In genomic region chr14:60968671-60969070, GRCh38 we compare ENCODE assay signal across 12 cellular contexts. TPM values are rescaled to one million over a fixed set of nuclear protein-coding genes. Genes with fewer than 3 reads are reported as not detected.
DNase-seq lines count a peak whose midpoint lies in the region; ATAC-seq and TF ChIP-seq lines count a peak whose summit lies in the region.
"Had no signal": no experiment of that assay in that cellular context is flagged by ENCODE, and none has a peak within 500 bp of the region (broad histone marks: within the 10 kb centered on the region; RNA-seq: fewer than 3 reads in every experiment).

No MANE protein-coding gene starts in this region.

- TF ChIP-seq CTCF in BE2C (IDR thresholded peaks at IDR 0.05; ENCODE audit: low read depth, low read length) (no peak), upper lobe of left lung (IDR thresholded peaks at IDR 0.05) (no peak)

- no peak overlapping the region for H4K91ac ChIP-seq in mesenchymal stem cell (ENCODE audit: low read length)

- H3K4me1 ChIP-seq in Karpas-422 (ENCODE audit: low read length), result peaks cover 62% of the 10 kb centered on the region
- peaks cover 1% of the 10 kb centered on the region for H3K4me1 ChIP-seq in mesenchymal stem cell (ENCODE audit: control insufficient read depth, insufficient read depth, low read depth, low read length)
- H3K4me1 ChIP-seq in BE2C, result no peaks in the 10 kb centered on the region
- no peaks in the 10 kb centered on the region for H3K4me1 ChIP-seq in upper lobe of left lung
- H3K4me1 ChIP-seq: HAP-1 had no signal

- H3K79me1 ChIP-seq in mesenchymal stem cell (replicated peaks; ENCODE audit: low read length, poor library complexity, severe bottlenecking), result peaks cover 8% of the 10 kb centered on the region

- no peak overlapping the region for H2BK15ac ChIP-seq in mesenchymal stem cell (ENCODE audit: low read depth, poor library complexity, severe bottlenecking)

- peak overlapping the region; percentile 81 for H2AK5ac ChIP-seq in mesenchymal stem cell (ENCODE audit: low read length, severe bottlenecking)

- H3K18ac ChIP-seq in mesenchymal stem cell (ENCODE audit: low read depth in 1 of 2, low read length in 2 of 2), result no peak overlapping the region

- H3K27me3 ChIP-seq in Karpas-422 (ENCODE audit: low read length), result no peaks in the 10 kb centered on the region
- no peaks in the 10 kb centered on the region for H3K27me3 ChIP-seq in mesenchymal stem cell (ENCODE audit: control insufficient read depth in 1 of 2, insufficient read depth in 1 of 2, low read length in 2 of 2)
- H3K27me3 ChIP-seq in BE2C, result no peaks in the 10 kb centered on the region
- no peaks in the 10 kb centered on the region for H3K27me3 ChIP-seq in upper lobe of left lung
- H3K27me3 ChIP-seq: BLaER1 treated with 17β-estradiol and CSF1 and Interleukin-3, amounts not matched to agents 10 nM and 100 nM had no signal

- no peaks in the 10 kb centered on the region for H3K9me2 ChIP-seq in Karpas-422 (replicated peaks; ENCODE audit: insufficient read depth, low read length)

- H3K79me2 ChIP-seq in Karpas-422 (ENCODE audit: low read length), result peaks cover 39% of the 10 kb centered on the region

- H3K9ac ChIP-seq in Karpas-422 (ENCODE audit: low read length), result no peak overlapping the region
- no peak overlapping the region for H3K9ac ChIP-seq in mesenchymal stem cell (ENCODE audit: low read length)
- H3K9ac ChIP-seq: BLaER1 treated with 17β-estradiol and CSF1 and Interleukin-3, amounts not matched to agents 10 nM and 100 nM had no signal

- no peak overlapping the region for H2BK12ac ChIP-seq in mesenchymal stem cell (ENCODE audit: low read length in 2 of 2)

- no peaks in the 10 kb centered on the region for H4K20me1 ChIP-seq in Karpas-422 (ENCODE audit: insufficient read depth, low read depth, low read length)
- H4K20me1 ChIP-seq: BLaER1 treated with 17β-estradiol and CSF1 and Interleukin-3, amounts not matched to agents 10 nM and 100 nM had no signal

- no peak for TF ChIP-seq POLR2A in upper lobe of left lung (IDR thresholded peaks at IDR 0.05)

- peak overlapping the region; percentile 25 for H2BK5ac ChIP-seq in mesenchymal stem cell (ENCODE audit: low read depth, low read length, poor library complexity, severe bottlenecking)

- no peak for TF ChIP-seq EP300 in upper lobe of left lung (IDR thresholded peaks at IDR 0.05)

- H2AFZ ChIP-seq in Karpas-422 (ENCODE audit: low read length) (no peak overlapping the region), mesenchymal stem cell (ENCODE audit: low read depth, low read length) (no peak overlapping the region)

- no peak overlapping the region for H2BK120ac ChIP-seq in mesenchymal stem cell (ENCODE audit: low read depth, low read length)

- H3K4me3 ChIP-seq in Karpas-422 (ENCODE audit: low read length), result no peak overlapping the region
- H3K4me3 ChIP-seq in mesenchymal stem cell (ENCODE audit: insufficient read depth in 1 of 2, low read depth in 1 of 2, low read length in 2 of 2), result no peak overlapping the region
- no peak overlapping the region for H3K4me3 ChIP-seq in BE2C (ENCODE audit: low read depth, low read length)
- no peak overlapping the region for H3K4me3 ChIP-seq in upper lobe of left lung
- H3K4me3 ChIP-seq: BLaER1 treated with 17β-estradiol and CSF1 and Interleukin-3, amounts not matched to agents 10 nM and 100 nM; HAP-1 had no signal

- no peak overlapping the region for H3K4me2 ChIP-seq in Karpas-422 (ENCODE audit: low read depth, low read length, poor library complexity, severe bottlenecking)
- H3K4me2 ChIP-seq in mesenchymal stem cell (ENCODE audit: low read length, poor library complexity, severe bottlenecking), result no peak overlapping the region
- H3K4me2 ChIP-seq: BLaER1 treated with 17β-estradiol and CSF1 and Interleukin-3, amounts not matched to agents 10 nM and 100 nM had no signal

- no peak overlapping the region for H3K23ac ChIP-seq in mesenchymal stem cell (ENCODE audit: low read length in 2 of 2)

- DNase-seq in Karpas-422, result no peak
- DNase-seq in epithelial cell of prostate (ENCODE audit: low read depth, low spot score), result no peak
- DNase-seq in mesenchymal stem cell, result no peak
- DNase-seq in BE2C, result no peak
- no peak for DNase-seq in upper lobe of left lung
- no peak for DNase-seq in activated T-cell treated with anti-CD3 and anti-CD28 coated beads, Interleukin-2, amount 50 U/mL, for 1 hour
- DNase-seq: AML-193; CD4-positive, CD25-positive, alpha-beta regulatory T cell; DMS53 had no signal

- ATAC-seq in upper lobe of left lung (ENCODE audit: low FRiP score in 2 of 2), result no peak
- ATAC-seq in GM21526 (IDR thresholded peaks at IDR 0.05; ENCODE audit: low FRiP score, unreplicated experiment), result no peak

- H3K36me3 ChIP-seq in Karpas-422 (ENCODE audit: insufficient read depth, low read length) (peaks cover 7% of the 10 kb centered on the region; the same call in 1 of the 2 replicates), mesenchymal stem cell (ENCODE audit: control insufficient read depth in 1 of 2, insufficient read depth in 2 of 2, low read depth in 1 of 2, low read length in 2 of 2) (peaks cover 3 to 12% of the 10 kb centered on the region in 2 experiments), BE2C (peaks cover 8% of the 10 kb centered on the region), upper lobe of left lung (peaks cover 0 to 4% (median 0%) of the 10 kb centered on the region in 4 donors)

- peak overlapping the region; percentile 68 for H3K27ac ChIP-seq in Karpas-422 (ENCODE audit: low read length)
- peak overlapping the region; percentile 44 for H3K27ac ChIP-seq in epithelial cell of prostate
- peak overlapping the region; percentile 56 for H3K27ac ChIP-seq in mesenchymal stem cell (ENCODE audit: low read length, poor library complexity, severe bottlenecking)
- H3K27ac ChIP-seq in upper lobe of left lung, result no peak overlapping the region
- H3K27ac ChIP-seq: BLaER1 treated with 17β-estradiol and CSF1 and Interleukin-3, amounts not matched to agents 10 nM and 100 nM had no signal

- H3K14ac ChIP-seq in mesenchymal stem cell (ENCODE audit: low read length in 2 of 2), result no peak overlapping the region

- no peak overlapping the region for H3K4ac ChIP-seq in mesenchymal stem cell (ENCODE audit: low read depth in 1 of 2, low read length in 2 of 2)

- no peak overlapping the region for H4K8ac ChIP-seq in mesenchymal stem cell (ENCODE audit: low read length)

- H3K9me3 ChIP-seq in Karpas-422 (ENCODE audit: low read length) (no peaks in the 10 kb centered on the region), mesenchymal stem cell (ENCODE audit: control insufficient read depth, low read length) (no peaks in the 10 kb centered on the region), BE2C (no peaks in the 10 kb centered on the region), upper lobe of left lung (no peaks in the 10 kb centered on the region)
- H3K9me3 ChIP-seq: BLaER1 treated with 17β-estradiol and CSF1 and Interleukin-3, amounts not matched to agents 10 nM and 100 nM; HAP-1 had no signal

RNA-seq across cellular contexts. Expression of gene TRMT5, which starts 12.2 kb away (rescaled TPM):
- 30.5 and 31.3 TPM in 2 replicates for total RNA-seq in Karpas-422 (2014; rRNA removed; shearing (Covaris generic); ENCODE audit: low replicate concordance)
- polyA plus RNA-seq in mesenchymal stem cell (2013, experiment 1 of 2), result 7.2 TPM
- 6.8 TPM for polyA plus RNA-seq in mesenchymal stem cell (2013, experiment 2 of 2)
- 22.7 TPM for polyA plus RNA-seq in BE2C (2012; ENCODE audit: insufficient read depth, insufficient read length, low read depth)
- 10 to 100 TPM in 3 of 6 donors, 1 to 10 TPM in 3; 2.0 to 53.4 (median 9.1) TPM for total RNA-seq in upper lobe of left lung

RNA-seq across cellular contexts. Expression of gene SLC38A6, which starts 12.4 kb away (rescaled TPM):
- total RNA-seq in Karpas-422 (2014; rRNA removed; shearing (Covaris generic); ENCODE audit: low replicate concordance), result 96.8 and 141 TPM in 2 replicates
- polyA plus RNA-seq in mesenchymal stem cell (2013, experiment 1 of 2), result 34.6 TPM
- polyA plus RNA-seq in mesenchymal stem cell (2013, experiment 2 of 2), result 36.0 TPM
- 2.4 TPM for polyA plus RNA-seq in BE2C (2012; ENCODE audit: insufficient read depth, insufficient read length, low read depth)
- 10 to 100 TPM; 13.7 to 37.7 (median 23.8) TPM for total RNA-seq in upper lobe of left lung

Comparison
In these comparisons a context has a peak if more than half of its experiments do, and no peak if none do; other contexts are left out.
1. H3K27ac ChIP-seq: peak in Karpas-422 (single experiment), epithelial cell of prostate (single experiment) and mesenchymal stem cell (single experiment); none in upper lobe of left lung (0 of 4).